In the genomic region with DNA sequence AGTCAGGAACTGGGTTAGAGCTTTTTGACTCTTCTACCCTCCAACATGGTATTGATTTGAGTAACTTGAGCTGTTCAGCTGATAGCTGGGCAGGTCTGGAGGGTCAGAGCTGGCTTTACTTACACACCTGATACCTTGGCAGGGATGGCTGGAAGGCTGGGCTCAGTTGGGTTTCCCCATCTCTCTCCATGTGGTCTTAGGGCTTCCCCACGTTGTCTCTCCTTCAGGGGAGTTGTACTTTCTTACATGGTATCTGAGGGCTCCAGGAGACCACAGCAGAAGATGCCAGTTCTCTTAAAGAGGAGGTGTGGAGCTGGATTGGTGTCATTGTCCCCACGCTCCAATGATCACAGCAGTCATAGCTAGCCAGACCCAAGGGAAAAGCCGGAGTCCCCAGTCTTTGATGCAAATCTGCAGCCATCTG, we compare ENCODE assay signal across 1 cellular context.
TF ChIP-seq lines count a peak whose summit lies in the region.

No MANE protein-coding gene starts in this region.

TF ChIP-seq in GM12878, 131 proteins besides CTCF, POLR2A, EP300 and RAD21 (continued from another document):
- TF ChIP-seq, protein P1, sequence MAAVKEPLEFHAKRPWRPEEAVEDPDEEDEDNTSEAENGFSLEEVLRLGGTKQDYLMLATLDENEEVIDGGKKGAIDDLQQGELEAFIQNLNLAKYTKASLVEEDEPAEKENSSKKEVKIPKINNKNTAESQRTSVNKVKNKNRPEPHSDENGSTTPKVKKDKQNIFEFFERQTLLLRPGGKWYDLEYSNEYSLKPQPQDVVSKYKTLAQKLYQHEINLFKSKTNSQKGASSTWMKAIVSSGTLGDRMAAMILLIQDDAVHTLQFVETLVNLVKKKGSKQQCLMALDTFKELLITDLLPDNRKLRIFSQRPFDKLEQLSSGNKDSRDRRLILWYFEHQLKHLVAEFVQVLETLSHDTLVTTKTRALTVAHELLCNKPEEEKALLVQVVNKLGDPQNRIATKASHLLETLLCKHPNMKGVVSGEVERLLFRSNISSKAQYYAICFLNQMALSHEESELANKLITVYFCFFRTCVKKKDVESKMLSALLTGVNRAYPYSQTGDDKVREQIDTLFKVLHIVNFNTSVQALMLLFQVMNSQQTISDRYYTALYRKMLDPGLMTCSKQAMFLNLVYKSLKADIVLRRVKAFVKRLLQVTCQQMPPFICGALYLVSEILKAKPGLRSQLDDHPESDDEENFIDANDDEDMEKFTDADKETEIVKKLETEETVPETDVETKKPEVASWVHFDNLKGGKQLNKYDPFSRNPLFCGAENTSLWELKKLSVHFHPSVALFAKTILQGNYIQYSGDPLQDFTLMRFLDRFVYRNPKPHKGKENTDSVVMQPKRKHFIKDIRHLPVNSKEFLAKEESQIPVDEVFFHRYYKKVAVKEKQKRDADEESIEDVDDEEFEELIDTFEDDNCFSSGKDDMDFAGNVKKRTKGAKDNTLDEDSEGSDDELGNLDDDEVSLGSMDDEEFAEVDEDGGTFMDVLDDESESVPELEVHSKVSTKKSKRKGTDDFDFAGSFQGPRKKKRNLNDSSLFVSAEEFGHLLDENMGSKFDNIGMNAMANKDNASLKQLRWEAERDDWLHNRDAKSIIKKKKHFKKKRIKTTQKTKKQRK (IDR thresholded peaks at IDR 0.05; ENCODE audit: low read depth, low read length), result no peak
- no peak for TF ChIP-seq NFYA (IDR thresholded peaks at IDR 0.05; ENCODE audit: borderline replicate concordance, low read depth, low read length)
